In genomic region chr11:108895579-108896480, GRCh38 we compare ENCODE assay signal across 9 cellular contexts.
DNase-seq lines count a peak whose midpoint lies in the region; ATAC-seq and TF ChIP-seq lines count a peak whose summit lies in the region.
"Had no signal": no experiment of that assay in that cellular context is flagged by ENCODE, and none has a peak within 500 bp of the region (broad histone marks: within the 10 kb centered on the region; RNA-seq: fewer than 3 reads in every experiment).

No MANE protein-coding gene starts in this region.

- H3K4me1 ChIP-seq in SK-N-SH (ENCODE audit: control insufficient read depth in 1 of 2, insufficient read depth in 2 of 2, low read depth in 1 of 2, low read length in 1 of 2) (peaks cover 0 to 40% of the 10 kb centered on the region in 2 experiments), mesenchymal stem cell (ENCODE audit: control insufficient read depth, insufficient read depth, low read depth, low read length) (no peaks in the 10 kb centered on the region)

- 0 out of 2 replicates have a peak overlapping the region, but pooled peaks have one; percentile 52 for H2AFZ ChIP-seq in SK-N-SH (ENCODE audit: low read depth)
- no peak overlapping the region for H2AFZ ChIP-seq in mesenchymal stem cell (ENCODE audit: low read depth, low read length)

- TF ChIP-seq CTCF in SK-N-SH (IDR thresholded peaks at IDR 0.05), result no peak

- no peak overlapping the region for H2BK120ac ChIP-seq in mesenchymal stem cell (ENCODE audit: low read depth, low read length)

- no peaks in the 10 kb centered on the region for H3K9me2 ChIP-seq in SK-N-SH

- no peaks in the 10 kb centered on the region for H3K27me3 ChIP-seq in SK-N-SH (ENCODE audit: insufficient read depth)
- no peaks in the 10 kb centered on the region for H3K27me3 ChIP-seq in mesenchymal stem cell (ENCODE audit: control insufficient read depth in 1 of 2, insufficient read depth in 1 of 2, low read length in 2 of 2)

- no peaks in the 10 kb centered on the region; the same call in 1 of the 2 replicates for H3K79me2 ChIP-seq in SK-N-SH (ENCODE audit: insufficient read depth)

- peak in 1 of 2 experiments; percentile 74; a peak in 2 of 4 replicates for TF ChIP-seq EP300 in SK-N-SH (IDR thresholded peaks at IDR 0.05; ENCODE audit: borderline replicate concordance in 1 of 2, low read depth in 1 of 2, low read length in 1 of 2)

- WGBS in SK-N-SH (ENCODE audit: low lambda C conversion rate), result 35% methylated on average over 8 of the region's 8 CpGs
- WGBS in mesenchymal stem cell, result 0% methylated on average over 2 of the region's 8 CpGs

- H4K91ac ChIP-seq in mesenchymal stem cell (ENCODE audit: low read length), result no peak overlapping the region

- no peak overlapping the region for H4K8ac ChIP-seq in mesenchymal stem cell (ENCODE audit: low read length)

- CTCF ChIA-PET in SK-N-SH (lab: Yijun Ruan, JAX), result no interaction called here

- H3K36me3 ChIP-seq in SK-N-SH (replicated peaks in 1 of 2; ENCODE audit: control insufficient read depth in 1 of 2, insufficient read depth in 2 of 2, low read length in 1 of 2) (no peaks in the 10 kb centered on the region), mesenchymal stem cell (ENCODE audit: control insufficient read depth in 1 of 2, insufficient read depth in 2 of 2, low read depth in 1 of 2, low read length in 2 of 2) (no peaks in the 10 kb centered on the region)

- DNase-seq in SK-N-SH (no peak), mesenchymal stem cell (peak; percentile 78), medulla oblongata (ENCODE audit: extremely low spot score) (no peak), GF-D8 (lab: John Stamatoyannopoulos, UW) (no peak)
- DNase-seq: amygdala had no signal

- H4K20me1 ChIP-seq in SK-N-SH (ENCODE audit: insufficient read depth), result no peaks in the 10 kb centered on the region

- no peak overlapping the region for H2BK5ac ChIP-seq in mesenchymal stem cell (ENCODE audit: low read depth, low read length, poor library complexity, severe bottlenecking)

- H3K9me3 ChIP-seq in SK-N-SH (no peaks in the 10 kb centered on the region), mesenchymal stem cell (ENCODE audit: control insufficient read depth, low read length) (no peaks in the 10 kb centered on the region)

- H3K79me1 ChIP-seq in mesenchymal stem cell (replicated peaks; ENCODE audit: low read length, poor library complexity, severe bottlenecking), result peaks cover 17% of the 10 kb centered on the region

- no peak overlapping the region for H3K4ac ChIP-seq in mesenchymal stem cell (ENCODE audit: low read depth in 1 of 2, low read length in 2 of 2)

- ATAC-seq in GM18873 (IDR thresholded peaks at IDR 0.05; ENCODE audit: low FRiP score, unreplicated experiment) (peak; percentile 84), HG03196 (IDR thresholded peaks at IDR 0.05; ENCODE audit: unreplicated experiment) (peak; percentile 88), GM21717 (IDR thresholded peaks at IDR 0.05; ENCODE audit: unreplicated experiment) (no peak), HG03571 (IDR thresholded peaks at IDR 0.05; ENCODE audit: unreplicated experiment) (no peak)

- H3K4me2 ChIP-seq in SK-N-SH (peak overlapping the region; percentile 49), mesenchymal stem cell (ENCODE audit: low read length, poor library complexity, severe bottlenecking) (no peak overlapping the region)

- no peak overlapping the region for H3K14ac ChIP-seq in mesenchymal stem cell (ENCODE audit: low read length in 2 of 2)

- H3K9ac ChIP-seq in SK-N-SH (peak overlapping the region; percentile 36), mesenchymal stem cell (ENCODE audit: low read length) (no peak overlapping the region)

- H2AK5ac ChIP-seq in mesenchymal stem cell (ENCODE audit: low read length, severe bottlenecking), result no peak overlapping the region

- no peak overlapping the region for H2BK15ac ChIP-seq in mesenchymal stem cell (ENCODE audit: low read depth, poor library complexity, severe bottlenecking)

- H3K4me3 ChIP-seq in SK-N-SH (ENCODE audit: low read depth in 2 of 2, low read length in 1 of 2) (peak overlapping the region; percentile 19; a peak in 2 of 4 replicates), mesenchymal stem cell (ENCODE audit: insufficient read depth in 1 of 2, low read depth in 1 of 2, low read length in 2 of 2) (no peak overlapping the region)

- H3K27ac ChIP-seq in SK-N-SH (ENCODE audit: low read depth in 2 of 2, low read length in 1 of 2) (peak overlapping the region; percentile 60 to 79; a peak in 3 of 4 replicates), mesenchymal stem cell (ENCODE audit: low read length, poor library complexity, severe bottlenecking) (peak overlapping the region; percentile 63)

- H3K23ac ChIP-seq in mesenchymal stem cell (ENCODE audit: low read length in 2 of 2), result no peak overlapping the region

- no peak overlapping the region for H2BK12ac ChIP-seq in mesenchymal stem cell (ENCODE audit: low read length in 2 of 2)

- no peak for TF ChIP-seq RAD21 in SK-N-SH (IDR thresholded peaks at IDR 0.05; ENCODE audit: low read length)

- POLR2A ChIA-PET in SK-N-SH (lab: Yijun Ruan, JAX), result no interaction called here

- H3K18ac ChIP-seq in mesenchymal stem cell (ENCODE audit: low read depth in 1 of 2, low read length in 2 of 2), result no peak overlapping the region

- peaks cover 35% of the 10 kb centered on the region for H3F3A ChIP-seq in SK-N-SH (replicated peaks; ENCODE audit: insufficient read depth)

TF ChIP-seq in SK-N-SH, 30 proteins besides CTCF, POLR2A, EP300 and RAD21 (continues in another document):
- TF ChIP-seq MEF2A (IDR thresholded peaks at IDR 0.05; ENCODE audit: borderline replicate concordance, low read depth) (no peak), USF2 (IDR thresholded peaks at IDR 0.05; ENCODE audit: borderline replicate concordance, low read depth, low read length) (no peak), YY1 (IDR thresholded peaks at IDR 0.05; ENCODE audit: low read depth) (no peak), ELF1 (IDR thresholded peaks at IDR 0.05) (no peak), RFX5 (IDR thresholded peaks at IDR 0.05; ENCODE audit: low read length) (no peak), CHD2 (IDR thresholded peaks at IDR 0.05; ENCODE audit: low read length, partially characterized antibody) (no peak), NFIC (IDR thresholded peaks at IDR 0.05; ENCODE audit: borderline replicate concordance) (peak; percentile 39; the same call in 1 of the 2 replicates), FOXJ3 (CRISPR knock-in tag; IDR thresholded peaks at IDR 0.05) (no peak), RXRA (IDR thresholded peaks at IDR 0.05; ENCODE audit: borderline replicate concordance, low read depth) (no peak; the same call in 1 of the 2 replicates), TEAD4 (IDR thresholded peaks at IDR 0.05; ENCODE audit: borderline replicate concordance, insufficient read depth) (0 out of 2 replicates have a peak, but pooled peaks have one; percentile 61), SIN3A (IDR thresholded peaks at IDR 0.05; ENCODE audit: borderline replicate concordance, low read depth, low read length) (no peak), JUND (IDR thresholded peaks at IDR 0.05) (peak; percentile 88), FOSL2 (IDR thresholded peaks at IDR 0.05; ENCODE audit: borderline replicate concordance, low read depth) (peak; percentile 83; the same call in 1 of the 2 replicates), EZH2phosphoT487 (IDR thresholded peaks at IDR 0.05; ENCODE audit: borderline replicate concordance, low read depth) (no peak), IRF3 (IDR thresholded peaks at IDR 0.05; ENCODE audit: low read depth, low read length) (no peak), TCF12 (IDR thresholded peaks at IDR 0.05) (peak; percentile 76), FOXM1 (IDR thresholded peaks at IDR 0.05; ENCODE audit: low read depth) (no peak), GATA2 (CRISPR knock-in tag; IDR thresholded peaks at IDR 0.05) (no peak), ZBTB33 (IDR thresholded peaks at IDR 0.05; ENCODE audit: borderline replicate concordance, low read depth) (no peak), GABPA (IDR thresholded peaks at IDR 0.05; ENCODE audit: low read depth) (no peak), RCOR1 (IDR thresholded peaks at IDR 0.05; ENCODE audit: low read length) (no peak)

Comparison
In these comparisons a context has a peak if more than half of its experiments do, and no peak if none do; other contexts are left out.
1. ATAC-seq: peak in GM18873 (single experiment) and HG03196 (single experiment); none in GM21717 (single experiment) and HG03571 (single experiment).
2. H3K4me3 ChIP-seq: peak in SK-N-SH (2 of 2); none in mesenchymal stem cell (0 of 2).